Comparison of ENCODE assay signal across 11 cellular contexts in genomic region chrX:10579753-10580060, GRCh38. TPM values are rescaled to one million over a fixed set of nuclear protein-coding genes. Genes with fewer than 3 reads are reported as not detected.
A peak's percentile ranks its signal among the peaks of the same experiment; 100 is the strongest.
DNase-seq lines count a peak whose midpoint lies in the region; ATAC-seq, FAIRE-seq and TF ChIP-seq lines count a peak whose summit lies in the region.
"Had no signal": no experiment of that assay in that cellular context is flagged by ENCODE, and none has a peak within 500 bp of the region (broad histone marks: within the 10 kb centered on the region; RNA-seq: fewer than 3 reads in every experiment).

No MANE protein-coding gene starts in this region.

- H3K9ac ChIP-seq in HepG2 (ENCODE audit: insufficient read depth, low read depth, low read length) = peak overlapping the region; percentile 15; the same call in 1 of the 2 replicates

- no peaks in the 10 kb centered on the region for H4K20me1 ChIP-seq in HepG2 (ENCODE audit: insufficient read depth, low read length)

- no peaks in the 10 kb centered on the region for H3K9me3 Mint-ChIP-seq in stimulated activated memory B cell treated with anti-CD40 and anti-IgM and Interleukin-4, amounts not matched to agents 10 μg/mL and 1 μg/mL and 100 μg/mL, for 72 hours
- H3K9me3 Mint-ChIP-seq: activated CD4-positive, alpha-beta memory T cell treated with anti-CD3 and anti-CD28 coated beads for 36 hours had no signal

- H3K27ac Mint-ChIP-seq in stimulated activated memory B cell treated with anti-CD40 and anti-IgM and Interleukin-4, amounts not matched to agents 10 μg/mL and 1 μg/mL and 100 μg/mL, for 72 hours = no peak overlapping the region
- H3K27ac Mint-ChIP-seq: activated CD4-positive, alpha-beta memory T cell treated with anti-CD3 and anti-CD28 coated beads for 36 hours; B cell; naive thymus-derived CD8-positive, alpha-beta T cell had no signal

- intact Hi-C loops in heart right ventricle (cut with DNase I) (loop anchor here in 2 of 10 donors (5.0 to 10.0 kb wide), 2 partner anchors 92 to 95 kb away; no protein-coding TSS in a partner anchor), left ventricle myocardium superior (cut with micrococcal nuclease) (no loop called here), HepG2 (cut with micrococcal nuclease; ENCODE audit: unreplicated experiment) (no loop called here), vagina (cut with DNase I) (no loop called here)

- peak overlapping the region; percentile 63 for H2AFZ ChIP-seq in HepG2 (ENCODE audit: low read length)

- CTCF ChIA-PET in HepG2 (lab: Yijun Ruan, JAX; ENCODE audit: low intra/inter-chr PET ratio, low total read pairs) = no interaction called here

- H3K27me3 ChIP-seq in heart right ventricle = no peaks in the 10 kb centered on the region
- H3K27me3 ChIP-seq in HepG2 (ENCODE audit: control insufficient read depth in 1 of 2, insufficient read depth in 2 of 2, low read length in 2 of 2) = no peaks in the 10 kb centered on the region
- H3K27me3 ChIP-seq in vagina = no peaks in the 10 kb centered on the region

- H3K4me1 Mint-ChIP-seq in stimulated activated memory B cell treated with anti-CD40 and anti-IgM and Interleukin-4, amounts not matched to agents 10 μg/mL and 1 μg/mL and 100 μg/mL, for 72 hours = no peaks in the 10 kb centered on the region
- H3K4me1 Mint-ChIP-seq: B cell; naive thymus-derived CD8-positive, alpha-beta T cell had no signal

- H3K4me2 ChIP-seq in HepG2 (ENCODE audit: low read depth, low read length) = peak overlapping the region; percentile 18; the same call in 1 of the 2 replicates

- H3K4me3 ChIP-seq in heart right ventricle (peak overlapping the region in 2 of 10 donors; percentile 13 to 22), HepG2 (replicated peaks in 1 of 3; ENCODE audit: insufficient read depth in 1 of 3, low read depth in 2 of 3, low read length in 3 of 3) (no peak overlapping the region), vagina (no peak overlapping the region)

- no peaks in the 10 kb centered on the region for H3K79me2 ChIP-seq in HepG2 (ENCODE audit: insufficient read depth, low read length)

- no peak for TF ChIP-seq EP300 in HepG2 (IDR thresholded peaks at IDR 0.05; ENCODE audit: low read depth in 2 of 2, low read length in 2 of 2)
- TF ChIP-seq EP300 in HepG2 (CRISPR knock-in tag; IDR thresholded peaks at IDR 0.05; ENCODE audit: borderline replicate concordance) = no peak

- POLR2A ChIA-PET in HepG2 (lab: Yijun Ruan, JAX) = no interaction called here

- H3K4me1 ChIP-seq in heart right ventricle = peaks cover 0 to 30% (median 5%) of the 10 kb centered on the region in 9 donors
- peaks cover 8% of the 10 kb centered on the region; the same call in 1 of the 2 replicates for H3K4me1 ChIP-seq in HepG2 (ENCODE audit: insufficient read depth, low read length)
- peaks cover 7% of the 10 kb centered on the region for H3K4me1 ChIP-seq in vagina

- H3K4me3 Mint-ChIP-seq in stimulated activated memory B cell treated with anti-CD40 and anti-IgM and Interleukin-4, amounts not matched to agents 10 μg/mL and 1 μg/mL and 100 μg/mL, for 72 hours = no peak overlapping the region
- H3K4me3 Mint-ChIP-seq: activated CD4-positive, alpha-beta memory T cell treated with anti-CD3 and anti-CD28 coated beads for 36 hours; B cell; naive thymus-derived CD8-positive, alpha-beta T cell had no signal

- no peak for TF ChIP-seq RAD21 in HepG2 (CRISPR knock-in tag; IDR thresholded peaks at IDR 0.05)

- TF ChIP-seq POLR2A in HepG2 (IDR thresholded peaks at IDR 0.05; ENCODE audit: insufficient read depth in 1 of 2, low read depth in 2 of 2, low read length in 2 of 2) = no peak
- no peak for TF ChIP-seq POLR2A in vagina (IDR thresholded peaks at IDR 0.05)

- no peak for FAIRE-seq in HepG2 (lab: Jason Lieb, UNC)

- H3K36me3 Mint-ChIP-seq in stimulated activated memory B cell treated with anti-CD40 and anti-IgM and Interleukin-4, amounts not matched to agents 10 μg/mL and 1 μg/mL and 100 μg/mL, for 72 hours = peaks cover 6% of the 10 kb centered on the region
- H3K36me3 Mint-ChIP-seq: activated CD4-positive, alpha-beta memory T cell treated with anti-CD3 and anti-CD28 coated beads for 36 hours had no signal

- WGBS in heart right ventricle, 2 donors = 29 to 42% methylated on average over 5 of the region's 5 CpGs
- 17% methylated on average over 5 of the region's 5 CpGs for WGBS in HepG2 (ENCODE audit: low lambda C conversion rate)

- in situ Hi-C loops in HepG2 (cut with HindIII; ENCODE audit: extremely low pct_ligation_motif_present, low pct_unique_long_range_greater_than_20kb) = no loop called here

- H3K36me3 ChIP-seq in heart right ventricle (no peaks in the 10 kb centered on the region), HepG2 (replicated peaks in 1 of 2; ENCODE audit: control insufficient read depth in 1 of 2, insufficient read depth in 2 of 2, low read length in 2 of 2) (no peaks in the 10 kb centered on the region), vagina (no peaks in the 10 kb centered on the region)

- TF ChIP-seq CTCF in heart right ventricle (IDR thresholded peaks at IDR 0.05) = no peak
- no peak for TF ChIP-seq CTCF in HepG2 (CRISPR knock-in tag; IDR thresholded peaks at IDR 0.05)
- TF ChIP-seq CTCF in vagina (IDR thresholded peaks at IDR 0.05) = no peak

- DNase-seq in heart right ventricle = no peak
- no peak for DNase-seq in left ventricle myocardium superior
- DNase-seq in astrocyte of the hippocampus (ENCODE audit: low read depth, low spot score) = peak; percentile 51
- no peak for DNase-seq in HepG2 (ENCODE audit: low spot score)
- DNase-seq in vagina (ENCODE audit: extremely low spot score in 2 of 2) = no peak
- no peak for DNase-seq in NCI-H1105 treated with DMSO at 0.1 percent for 48 hours (lab: John Stamatoyannopoulos, UW)
- no peak for DNase-seq in NCI-H187 (lab: John Stamatoyannopoulos, UW)
- DNase-seq: activated CD4-positive, alpha-beta memory T cell treated with anti-CD3 and anti-CD28 coated beads for 36 hours; naive thymus-derived CD8-positive, alpha-beta T cell had no signal

- H3K9me3 ChIP-seq in heart right ventricle (peaks cover 0 to 19% (median 0%) of the 10 kb centered on the region in 11 donors), HepG2 (ENCODE audit: low read length) (no peaks in the 10 kb centered on the region), vagina (no peaks in the 10 kb centered on the region)

- peak overlapping the region in 6 of 10 donors; percentile 1 to 82 (median 56) for H3K27ac ChIP-seq in heart right ventricle
- H3K27ac ChIP-seq in HepG2 (ENCODE audit: extremely low read length, insufficient read depth, low read length) = no peak overlapping the region
- peak overlapping the region; percentile 32 for H3K27ac ChIP-seq in vagina

- no peaks in the 10 kb centered on the region for H3K27me3 Mint-ChIP-seq in stimulated activated memory B cell treated with anti-CD40 and anti-IgM and Interleukin-4, amounts not matched to agents 10 μg/mL and 1 μg/mL and 100 μg/mL, for 72 hours
- H3K27me3 Mint-ChIP-seq: activated CD4-positive, alpha-beta memory T cell treated with anti-CD3 and anti-CD28 coated beads for 36 hours had no signal

- no TSS peak for BruUV-seq in HepG2 (replicated peaks; lab: Mats Ljungman, UMichigan)

- no peak for ATAC-seq in heart right ventricle
- no peak for ATAC-seq in left ventricle myocardium superior
- ATAC-seq in HepG2 = no peak
- ATAC-seq in stimulated activated memory B cell treated with anti-CD40 and anti-IgM and Interleukin-4, amounts not matched to agents 10 μg/mL and 1 μg/mL and 100 μg/mL, for 72 hours = no peak
- ATAC-seq: naive thymus-derived CD8-positive, alpha-beta T cell had no signal

TF ChIP-seq in HepG2, 621 proteins besides CTCF, POLR2A, EP300 and RAD21 (continues in another document):
- no peak for TF ChIP-seq CSRNP1 (CRISPR knock-in tag; IDR thresholded peaks at IDR 0.05)

RNA-seq across cellular contexts. Expression of gene MID1, which starts 40.7 kb away (rescaled TPM):
- total RNA-seq in heart right ventricle = 10 to 100 TPM in 4 of 10 donors, 1 to 10 TPM in 6; 4.5 to 22.6 (median 8.0) TPM
- 1 to 10 TPM; 1.4 to 2.1 TPM for polyA plus RNA-seq in heart right ventricle
- total RNA-seq in left ventricle myocardium superior = 5.9 TPM
- 0.86 and 1.2 TPM in 2 replicates for total RNA-seq in HepG2 (2016; rRNA removed; fragmentation: Illumina TruSeq; extraction: Trizol)
- 1.5 TPM in 2 replicates for total RNA-seq in HepG2 (2016; cell fraction: cytosol; rRNA removed; fragmentation: Illumina TruSeq; extraction: Trizol; ENCODE audit: low read depth)
- 1.00 and 1.2 TPM in 2 replicates for total RNA-seq in HepG2 (2016; cell fraction: insoluble cytoplasmic fraction; rRNA removed; fragmentation: Illumina TruSeq; extraction: Trizol)
- 1.4 and 1.7 TPM in 2 replicates for total RNA-seq in HepG2 (2016; cell fraction: membrane; rRNA removed; fragmentation: Illumina TruSeq; extraction: Trizol)
- total RNA-seq in HepG2 (2016; cell fraction: nucleus; rRNA removed; fragmentation: Illumina TruSeq; extraction: Trizol) = 1.4 TPM in 2 replicates
- 1.1 and 1.2 TPM in 2 replicates for polyA plus RNA-seq in HepG2 (2011; rRNA removed)
- polyA plus RNA-seq in HepG2 (2011; cell fraction: cytosol; rRNA removed) = 0.85 and 1.0 TPM in 2 replicates
- 2.2 and 2.4 TPM in 2 replicates for polyA plus RNA-seq in HepG2 (2011; cell fraction: nucleus; rRNA removed)
- polyA plus RNA-seq in HepG2 (2012) = 1.1 and 1.6 TPM in 2 replicates
- 0.11 and 0.16 TPM in 2 replicates for polyA plus RNA-seq in HepG2 (2016; cell fraction: cytosol; fragmentation: Illumina TruSeq; extraction: Trizol; ENCODE audit: low read depth)
- 0.65 and 0.91 TPM in 2 replicates for polyA plus RNA-seq in HepG2 (2016; cell fraction: insoluble cytoplasmic fraction; fragmentation: Illumina TruSeq; extraction: Trizol; ENCODE audit: low read depth)
- 0.37 and 0.44 TPM in 2 replicates for polyA plus RNA-seq in HepG2 (2016; cell fraction: membrane; fragmentation: Illumina TruSeq; extraction: Trizol; ENCODE audit: low read depth)
- polyA plus RNA-seq in HepG2 (2016; cell fraction: nucleus; fragmentation: Illumina TruSeq; extraction: Trizol; ENCODE audit: insufficient read depth, low read depth) = 1.5 and 2.3 TPM in 2 replicates
- 9.5 and 48.9 TPM in 2 replicates for polyA minus RNA-seq in HepG2 (2011; rRNA and poly(A)+ RNA removed; ENCODE audit: low replicate concordance)
- polyA minus RNA-seq in HepG2 (2011; cell fraction: cytosol; rRNA and poly(A)+ RNA removed) = 1.5 and 1.6 TPM in 2 replicates
- polyA minus RNA-seq in HepG2 (2011; cell fraction: nucleus; rRNA and poly(A)+ RNA removed) = 2.5 and 2.6 TPM in 2 replicates
- 16.2 TPM for total RNA-seq in vagina
- polyA plus RNA-seq: naive thymus-derived CD8-positive, alpha-beta T cell had no signal
